1 cellular context compared by ENCODE assay signal in the genomic region with DNA sequence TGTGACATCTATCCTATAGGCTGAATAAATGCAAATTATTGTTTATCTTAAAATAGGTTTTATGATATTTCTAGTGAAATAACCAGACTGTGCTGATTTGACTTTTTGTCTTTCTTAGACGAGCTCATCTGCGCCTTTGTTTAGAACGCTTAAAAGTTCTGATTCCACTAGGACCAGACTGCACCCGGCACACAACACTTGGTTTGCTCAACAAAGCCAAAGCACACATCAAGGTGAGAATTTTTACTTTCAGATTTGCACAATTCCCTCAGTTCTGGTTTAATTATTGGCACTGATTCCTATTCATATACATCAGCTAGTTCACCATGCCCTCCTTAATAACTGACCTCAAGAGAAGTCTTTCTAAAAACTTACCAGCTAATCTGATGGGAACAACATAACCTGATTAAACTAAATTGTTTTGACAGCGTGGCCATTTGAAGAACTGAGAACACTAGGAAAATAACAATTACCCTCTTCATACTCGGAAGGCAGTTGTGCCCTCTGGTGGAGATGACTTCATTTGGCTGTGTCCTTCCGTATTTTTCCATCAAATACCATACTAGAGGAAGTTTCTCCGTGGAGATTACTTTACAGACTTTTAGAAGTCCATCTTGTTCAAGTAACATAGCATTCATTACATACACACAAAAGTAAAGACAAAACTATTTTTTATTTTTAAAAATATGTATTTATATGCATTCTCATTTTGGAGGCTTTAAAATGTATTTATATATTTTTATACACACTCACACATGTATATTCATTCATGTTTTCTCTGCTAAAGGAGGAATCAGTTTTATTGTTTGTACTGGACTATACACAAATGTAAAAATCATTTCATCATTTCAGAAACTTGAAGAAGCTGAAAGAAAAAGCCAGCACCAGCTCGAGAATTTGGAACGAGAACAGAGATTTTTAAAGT.
TF ChIP-seq lines count a peak whose summit lies in the region.

No MANE protein-coding gene starts in this region.

TF ChIP-seq in HepG2, 621 proteins besides CTCF, POLR2A, EP300 and RAD21 (continued from another document):
- TF ChIP-seq, protein P1, sequence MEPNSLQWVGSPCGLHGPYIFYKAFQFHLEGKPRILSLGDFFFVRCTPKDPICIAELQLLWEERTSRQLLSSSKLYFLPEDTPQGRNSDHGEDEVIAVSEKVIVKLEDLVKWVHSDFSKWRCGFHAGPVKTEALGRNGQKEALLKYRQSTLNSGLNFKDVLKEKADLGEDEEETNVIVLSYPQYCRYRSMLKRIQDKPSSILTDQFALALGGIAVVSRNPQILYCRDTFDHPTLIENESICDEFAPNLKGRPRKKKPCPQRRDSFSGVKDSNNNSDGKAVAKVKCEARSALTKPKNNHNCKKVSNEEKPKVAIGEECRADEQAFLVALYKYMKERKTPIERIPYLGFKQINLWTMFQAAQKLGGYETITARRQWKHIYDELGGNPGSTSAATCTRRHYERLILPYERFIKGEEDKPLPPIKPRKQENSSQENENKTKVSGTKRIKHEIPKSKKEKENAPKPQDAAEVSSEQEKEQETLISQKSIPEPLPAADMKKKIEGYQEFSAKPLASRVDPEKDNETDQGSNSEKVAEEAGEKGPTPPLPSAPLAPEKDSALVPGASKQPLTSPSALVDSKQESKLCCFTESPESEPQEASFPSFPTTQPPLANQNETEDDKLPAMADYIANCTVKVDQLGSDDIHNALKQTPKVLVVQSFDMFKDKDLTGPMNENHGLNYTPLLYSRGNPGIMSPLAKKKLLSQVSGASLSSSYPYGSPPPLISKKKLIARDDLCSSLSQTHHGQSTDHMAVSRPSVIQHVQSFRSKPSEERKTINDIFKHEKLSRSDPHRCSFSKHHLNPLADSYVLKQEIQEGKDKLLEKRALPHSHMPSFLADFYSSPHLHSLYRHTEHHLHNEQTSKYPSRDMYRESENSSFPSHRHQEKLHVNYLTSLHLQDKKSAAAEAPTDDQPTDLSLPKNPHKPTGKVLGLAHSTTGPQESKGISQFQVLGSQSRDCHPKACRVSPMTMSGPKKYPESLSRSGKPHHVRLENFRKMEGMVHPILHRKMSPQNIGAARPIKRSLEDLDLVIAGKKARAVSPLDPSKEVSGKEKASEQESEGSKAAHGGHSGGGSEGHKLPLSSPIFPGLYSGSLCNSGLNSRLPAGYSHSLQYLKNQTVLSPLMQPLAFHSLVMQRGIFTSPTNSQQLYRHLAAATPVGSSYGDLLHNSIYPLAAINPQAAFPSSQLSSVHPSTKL (CRISPR knock-in tag; IDR thresholded peaks at IDR 0.05), result 0 out of 2 replicates have a peak, but pooled peaks have one; percentile 22
- TF ChIP-seq EHMT2 (IDR thresholded peaks at IDR 0.05; ENCODE audit: borderline replicate concordance, low read depth, low read length) (no peak), ZNF446 (CRISPR knock-in tag; IDR thresholded peaks at IDR 0.05) (no peak), MIXL1 (CRISPR knock-in tag; IDR thresholded peaks at IDR 0.05) (peak; percentile 65; the same call in 1 of the 2 replicates), SAP130 (CRISPR knock-in tag; IDR thresholded peaks at IDR 0.05; ENCODE audit: low read depth) (peak; percentile 15; the same call in 1 of the 2 replicates), STAG1 (CRISPR knock-in tag; IDR thresholded peaks at IDR 0.05) (peak; percentile 84)
TF ChIP-seq in HepG2: peak in this region for 5.
